In genomic region chr9:71911061-71911907, GRCh38 we compare ENCODE assay signal across 1 cellular context.
TF ChIP-seq lines count a peak whose summit lies in the region.

TSS of gene ABHD17B (minus strand) at chr9:71911193. CDS start at chr9:71875080, 36,113 bp downstream.
A gene with protein sequence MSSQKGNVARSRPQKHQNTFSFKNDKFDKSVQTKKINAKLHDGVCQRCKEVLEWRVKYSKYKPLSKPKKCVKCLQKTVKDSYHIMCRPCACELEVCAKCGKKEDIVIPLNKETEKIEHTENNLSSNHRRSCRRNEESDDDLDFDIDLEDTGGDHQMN (plus strand): TSS chr9:71911639. CDS start chr9:71911735, 96 bp downstream.

TF ChIP-seq in SK-N-SH, 30 proteins besides CTCF, POLR2A, EP300 and RAD21 (continued from another document):
- TF ChIP-seq REST (IDR thresholded peaks at IDR 0.05; ENCODE audit: low read depth, low read length): peak; percentile 78
- TF ChIP-seq, protein P1, sequence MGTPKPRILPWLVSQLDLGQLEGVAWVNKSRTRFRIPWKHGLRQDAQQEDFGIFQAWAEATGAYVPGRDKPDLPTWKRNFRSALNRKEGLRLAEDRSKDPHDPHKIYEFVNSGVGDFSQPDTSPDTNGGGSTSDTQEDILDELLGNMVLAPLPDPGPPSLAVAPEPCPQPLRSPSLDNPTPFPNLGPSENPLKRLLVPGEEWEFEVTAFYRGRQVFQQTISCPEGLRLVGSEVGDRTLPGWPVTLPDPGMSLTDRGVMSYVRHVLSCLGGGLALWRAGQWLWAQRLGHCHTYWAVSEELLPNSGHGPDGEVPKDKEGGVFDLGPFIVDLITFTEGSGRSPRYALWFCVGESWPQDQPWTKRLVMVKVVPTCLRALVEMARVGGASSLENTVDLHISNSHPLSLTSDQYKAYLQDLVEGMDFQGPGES (IDR thresholded peaks at IDR 0.05; ENCODE audit: low read depth, low read length): peak; percentile 81
- peak; percentile 74; the same call in 1 of the 2 replicates for TF ChIP-seq RFX5 (IDR thresholded peaks at IDR 0.05; ENCODE audit: low read length)
- peak; percentile 71 for TF ChIP-seq NRF1 (IDR thresholded peaks at IDR 0.05; ENCODE audit: low read depth, low read length)
- no peak for TF ChIP-seq SMC3 (IDR thresholded peaks at IDR 0.05; ENCODE audit: low read depth, low read length)
- peak; percentile 72 for TF ChIP-seq ELF1 (IDR thresholded peaks at IDR 0.05)
- peak; percentile 69 for TF ChIP-seq NFIC (IDR thresholded peaks at IDR 0.05; ENCODE audit: borderline replicate concordance)
- TF ChIP-seq TCF12 (IDR thresholded peaks at IDR 0.05): 0 out of 2 replicates have a peak, but pooled peaks have one; percentile 4
- no peak for TF ChIP-seq FOXM1 (IDR thresholded peaks at IDR 0.05; ENCODE audit: low read depth)
